In the genomic region with DNA sequence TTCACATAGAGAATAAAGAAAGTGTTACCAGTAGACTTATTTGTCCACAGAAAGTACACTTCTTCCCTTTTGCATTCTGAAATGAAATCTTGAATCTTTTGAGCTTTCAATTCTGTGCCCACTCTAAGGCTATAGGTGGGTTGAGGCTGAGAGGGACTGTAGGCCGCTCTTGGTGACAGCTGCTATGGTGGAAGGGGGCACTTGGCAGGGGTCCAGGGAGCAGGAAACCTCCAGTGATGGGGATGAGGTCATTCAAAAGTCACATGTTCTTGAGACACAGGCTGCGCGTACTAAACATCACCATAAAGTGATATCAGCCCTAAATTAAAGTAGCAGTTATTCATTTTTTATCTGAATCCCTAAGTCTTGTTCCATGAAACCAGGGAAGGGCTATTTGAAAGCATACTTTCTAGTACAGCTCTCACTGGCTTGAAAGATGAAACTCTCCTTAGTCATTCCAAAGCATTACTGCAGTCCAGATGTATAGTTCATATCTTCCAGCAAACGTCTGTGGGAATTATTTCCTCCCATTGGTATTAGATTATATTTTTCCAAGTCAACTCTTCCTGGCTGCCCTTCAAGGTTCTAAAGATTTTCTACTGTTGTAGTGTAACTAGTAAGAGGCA, we compare ENCODE assay signal across 20 cellular contexts.
DNase-seq lines count a peak whose midpoint lies in the region; TF ChIP-seq lines count a peak whose summit lies in the region.
"Had no signal": no experiment of that assay in that cellular context is flagged by ENCODE, and none has a peak within 500 bp of the region (broad histone marks: within the 10 kb centered on the region; RNA-seq: fewer than 3 reads in every experiment).

No MANE protein-coding gene starts in this region.

- peak; percentile 37 for DNase-seq in EL
- DNase-seq in LHCN-M2 (ENCODE audit: low read depth) = peak; percentile 13
- DNase-seq in dedifferentiated amniotic fluid mesenchymal stem cell (ENCODE audit: extremely low spot score) = peak; percentile 68
- no peak for DNase-seq in osteoblast (ENCODE audit: insufficient read length, low spot score, missing footprints)
- no peak for DNase-seq in activated CD4-positive, alpha-beta T cell treated with anti-CD3 and anti-CD28 coated beads, Interleukin-2, amount 10 ng/mL, durations not matched to agents 7 days and 5 days
- no peak for DNase-seq in NCI-H446 (lab: John Stamatoyannopoulos, UW)
- DNase-seq in activated naive CD8-positive, alpha-beta T cell treated with anti-CD3 and anti-CD28 coated beads for 36 hours = no peak
- DNase-seq: activated CD4-positive, alpha-beta memory T cell treated with anti-CD3 and anti-CD28 coated beads, Interleukin-2, amount 10 ng/mL, durations not matched to agents 7 days and 5 days; activated naive CD4-positive, alpha-beta T cell treated with anti-CD3 and anti-CD28 coated beads for 36 hours; activated T-cell treated with anti-CD3 and anti-CD28 coated beads, Interleukin-2, amount 50 U/mL, for 24 hours; C1 segment of cervical spinal cord; heart right ventricle; naive B cell; NCI-H1930; NCI-H510A treated with DMSO at 0.1 percent for 48 hours; small intestine; stimulated activated CD8-positive, alpha-beta memory T cell treated with anti-CD3 and anti-CD28 coated beads, Interleukin-4, amount 100 ng/mL, for 48 hours; testis had no signal

- no peak for TF ChIP-seq CTCF in osteoblast (IDR thresholded peaks at IDR 0.05; ENCODE audit: extremely low read depth, low read depth, low read length)

- no peaks in the 10 kb centered on the region for H3K4me1 Mint-ChIP-seq in activated CD4-positive, alpha-beta T cell treated with anti-CD3 and anti-CD28 coated beads, Interleukin-2, amount 10 ng/mL, durations not matched to agents 7 days and 5 days
- no peaks in the 10 kb centered on the region for H3K4me1 Mint-ChIP-seq in activated naive CD8-positive, alpha-beta T cell treated with anti-CD3 and anti-CD28 coated beads for 36 hours
- H3K4me1 Mint-ChIP-seq: activated CD4-positive, alpha-beta memory T cell treated with anti-CD3 and anti-CD28 coated beads, Interleukin-2, amount 10 ng/mL, durations not matched to agents 7 days and 5 days; naive B cell had no signal

- H3K9me3 Mint-ChIP-seq in activated CD4-positive, alpha-beta T cell treated with anti-CD3 and anti-CD28 coated beads, Interleukin-2, amount 10 ng/mL, durations not matched to agents 7 days and 5 days = no peaks in the 10 kb centered on the region
- H3K9me3 Mint-ChIP-seq in activated naive CD8-positive, alpha-beta T cell treated with anti-CD3 and anti-CD28 coated beads for 36 hours = no peaks in the 10 kb centered on the region
- H3K9me3 Mint-ChIP-seq: activated CD4-positive, alpha-beta memory T cell treated with anti-CD3 and anti-CD28 coated beads, Interleukin-2, amount 10 ng/mL, durations not matched to agents 7 days and 5 days; activated naive CD4-positive, alpha-beta T cell treated with anti-CD3 and anti-CD28 coated beads for 36 hours; activated T-cell treated with anti-CD3 and anti-CD28 coated beads, Interleukin-2, amount 50 U/mL, for 24 hours; T-helper 1 cell treated with Interleukin-12 subunit alpha and Interleukin-12 subunit beta and Interleukin-4 antibody, amounts not matched to agents 30 μg/mL and 1 μg/mL, for 36 hours had no signal

- CTCF ChIA-PET in activated CD4-positive, alpha-beta T cell treated with anti-CD3 and anti-CD28 coated beads, Interleukin-2, amount 10 ng/mL, durations not matched to agents 7 days and 5 days (lab: Charles Lee) = no interaction called here

- no peaks in the 10 kb centered on the region for H3K27me3 ChIP-seq in osteoblast (ENCODE audit: insufficient read depth, low read length)
- H3K27me3 ChIP-seq: heart right ventricle, testis had no signal

- H3K4me3 ChIP-seq in osteoblast (ENCODE audit: insufficient read depth, low read length) = no peak overlapping the region
- H3K4me3 ChIP-seq: heart right ventricle, testis had no signal

- H3K79me2 ChIP-seq in osteoblast (ENCODE audit: insufficient read depth, low read length) = no peaks in the 10 kb centered on the region

- H4K20me1 ChIP-seq in osteoblast (ENCODE audit: insufficient read depth, low read length) = no peaks in the 10 kb centered on the region

- no peak overlapping the region for H3K27ac Mint-ChIP-seq in activated CD4-positive, alpha-beta T cell treated with anti-CD3 and anti-CD28 coated beads, Interleukin-2, amount 10 ng/mL, durations not matched to agents 7 days and 5 days
- H3K27ac Mint-ChIP-seq in activated naive CD8-positive, alpha-beta T cell treated with anti-CD3 and anti-CD28 coated beads for 36 hours = no peak overlapping the region
- H3K27ac Mint-ChIP-seq: activated CD4-positive, alpha-beta memory T cell treated with anti-CD3 and anti-CD28 coated beads, Interleukin-2, amount 10 ng/mL, durations not matched to agents 7 days and 5 days; activated naive CD4-positive, alpha-beta T cell treated with anti-CD3 and anti-CD28 coated beads for 36 hours; activated T-cell treated with anti-CD3 and anti-CD28 coated beads, Interleukin-2, amount 50 U/mL, for 24 hours; naive B cell; T-helper 1 cell treated with Interleukin-12 subunit alpha and Interleukin-12 subunit beta and Interleukin-4 antibody, amounts not matched to agents 30 μg/mL and 1 μg/mL, for 36 hours had no signal

- POLR2A ChIA-PET in activated CD4-positive, alpha-beta T cell treated with anti-CD3 and anti-CD28 coated beads, Interleukin-2, amount 10 ng/mL, durations not matched to agents 7 days and 5 days (lab: Charles Lee) = no interaction called here

- H3K27ac ChIP-seq in osteoblast (ENCODE audit: low read depth, low read length) = peak overlapping the region; percentile 82
- H3K27ac ChIP-seq: testis, VCaP had no signal

- H3K36me3 Mint-ChIP-seq in activated CD4-positive, alpha-beta T cell treated with anti-CD3 and anti-CD28 coated beads, Interleukin-2, amount 10 ng/mL, durations not matched to agents 7 days and 5 days (ENCODE audit: low read depth) = no peaks in the 10 kb centered on the region
- no peaks in the 10 kb centered on the region for H3K36me3 Mint-ChIP-seq in activated naive CD8-positive, alpha-beta T cell treated with anti-CD3 and anti-CD28 coated beads for 36 hours
- H3K36me3 Mint-ChIP-seq: naive B cell had no signal

- H3K4me3 Mint-ChIP-seq in activated CD4-positive, alpha-beta T cell treated with anti-CD3 and anti-CD28 coated beads, Interleukin-2, amount 10 ng/mL, durations not matched to agents 7 days and 5 days = no peak overlapping the region
- no peak overlapping the region for H3K4me3 Mint-ChIP-seq in activated naive CD8-positive, alpha-beta T cell treated with anti-CD3 and anti-CD28 coated beads for 36 hours
- H3K4me3 Mint-ChIP-seq: activated CD4-positive, alpha-beta memory T cell treated with anti-CD3 and anti-CD28 coated beads, Interleukin-2, amount 10 ng/mL, durations not matched to agents 7 days and 5 days; activated naive CD4-positive, alpha-beta T cell treated with anti-CD3 and anti-CD28 coated beads for 36 hours; activated T-cell treated with anti-CD3 and anti-CD28 coated beads, Interleukin-2, amount 50 U/mL, for 24 hours; naive B cell; T-helper 1 cell treated with Interleukin-12 subunit alpha and Interleukin-12 subunit beta and Interleukin-4 antibody, amounts not matched to agents 30 μg/mL and 1 μg/mL, for 36 hours had no signal

- peaks cover 6% of the 10 kb centered on the region for H3K27me3 Mint-ChIP-seq in activated CD4-positive, alpha-beta T cell treated with anti-CD3 and anti-CD28 coated beads, Interleukin-2, amount 10 ng/mL, durations not matched to agents 7 days and 5 days
- peaks cover 8% of the 10 kb centered on the region for H3K27me3 Mint-ChIP-seq in activated naive CD8-positive, alpha-beta T cell treated with anti-CD3 and anti-CD28 coated beads for 36 hours
- H3K27me3 Mint-ChIP-seq: activated T-cell treated with anti-CD3 and anti-CD28 coated beads, Interleukin-2, amount 50 U/mL, for 24 hours had no signal

- H2AFZ ChIP-seq in osteoblast (ENCODE audit: low read length) = no peak overlapping the region

- peaks cover 39% of the 10 kb centered on the region for H3K4me1 ChIP-seq in osteoblast (ENCODE audit: insufficient read depth, low read length)
- H3K4me1 ChIP-seq: testis had no signal

- H3K4me2 ChIP-seq in osteoblast (ENCODE audit: insufficient read depth, low read length) = no peak overlapping the region

- no peaks in the 10 kb centered on the region for H3K36me3 ChIP-seq in osteoblast (ENCODE audit: insufficient read depth, low read length)
- H3K36me3 ChIP-seq: heart right ventricle had no signal

- H3K9me3 ChIP-seq in osteoblast (ENCODE audit: low read depth, low read length) = no peaks in the 10 kb centered on the region
- H3K9me3 ChIP-seq: heart right ventricle, testis had no signal

Comparison
In these comparisons a context has a peak if more than half of its experiments do, and no peak if none do; other contexts are left out.
1. DNase-seq: peak in EL (single experiment), LHCN-M2 (single experiment) and dedifferentiated amniotic fluid mesenchymal stem cell (single experiment); none in osteoblast (single experiment), activated CD4-positive, alpha-beta T cell treated with anti-CD3 and anti-CD28 coated beads, Interleukin-2, amount 10 ng/mL, durations not matched to agents 7 days and 5 days (single experiment), NCI-H446 (0 of 2) and activated naive CD8-positive, alpha-beta T cell treated with anti-CD3 and anti-CD28 coated beads for 36 hours (single experiment).